Comparison of ENCODE assay signal across 8 cellular contexts in the genomic region with DNA sequence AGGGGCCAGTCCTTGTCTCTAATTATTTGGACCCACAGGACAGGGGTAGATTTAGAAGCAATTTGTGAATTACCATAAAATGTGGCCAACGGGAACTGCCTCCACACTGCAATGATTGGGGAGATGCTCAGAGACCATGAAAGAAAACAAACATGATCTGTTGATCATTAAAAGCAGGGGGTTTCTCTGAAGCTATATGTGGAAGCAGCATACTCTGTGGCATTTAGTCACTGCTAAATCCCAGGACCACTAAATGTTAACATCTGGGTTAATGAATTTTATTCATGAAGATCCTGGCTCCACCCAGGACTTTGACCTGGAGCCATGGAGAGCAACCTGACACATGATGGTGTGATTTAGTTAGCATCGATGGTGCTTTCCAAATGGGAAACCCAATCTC.
"Had no signal": no experiment of that assay in that cellular context is flagged by ENCODE, and none has a peak within 500 bp of the region (broad histone marks: within the 10 kb centered on the region; RNA-seq: fewer than 3 reads in every experiment).

No MANE protein-coding gene starts in this region.

- H3K4me3 ChIP-seq: GM23248, HAP-1, K562 had no signal

- H3K36me3 ChIP-seq: HAP-1 had no signal

- H3K4me1 ChIP-seq: HAP-1 had no signal

- H3K27ac ChIP-seq: GM23248 had no signal

- H3K9me3 ChIP-seq: HAP-1 had no signal

- DNase-seq: GM23248, GOT3, H7, HFFc6, IMR-90 had no signal

- ATAC-seq: HCT116, K562 had no signal

- H2AFZ ChIP-seq: GM23248 had no signal
